In the genomic region with DNA sequence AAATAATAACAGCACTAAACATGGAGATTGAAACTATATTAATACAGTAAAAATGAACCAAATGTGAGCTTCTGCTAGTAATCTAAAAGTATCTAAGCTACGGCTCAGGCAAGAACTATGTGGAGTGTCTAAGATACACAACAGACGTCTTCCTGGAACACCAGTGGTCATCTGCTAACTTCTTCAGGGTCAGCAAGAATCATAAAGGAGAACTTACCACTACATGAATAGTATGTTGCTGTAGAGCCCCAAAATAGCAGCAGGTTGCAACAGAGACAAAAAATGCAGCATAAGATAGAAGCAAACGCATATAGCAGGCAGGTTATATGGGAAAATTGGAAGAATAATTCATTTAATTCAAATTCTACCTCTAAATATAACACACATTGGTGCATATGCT, we compare ENCODE assay signal across 21 cellular contexts. TPM values are rescaled to one million over a fixed set of nuclear protein-coding genes. Genes with fewer than 3 reads are reported as not detected.
DNase-seq lines count a peak whose midpoint lies in the region; ATAC-seq, FAIRE-seq and TF ChIP-seq lines count a peak whose summit lies in the region.
"Had no signal": no experiment of that assay in that cellular context is flagged by ENCODE, and none has a peak within 500 bp of the region (broad histone marks: within the 10 kb centered on the region; RNA-seq: fewer than 3 reads in every experiment).

No MANE protein-coding gene starts in this region.

- H3K9me3 ChIP-seq in heart left ventricle (peaks cover 0 to 8% (median 0%) of the 10 kb centered on the region in 12 donors), right atrium auricular region (no peaks in the 10 kb centered on the region), gastroesophageal sphincter (no peaks in the 10 kb centered on the region), kidney (ENCODE audit: control insufficient read depth in 1 of 2, low read length in 2 of 2) (peaks cover 0 to 3% of the 10 kb centered on the region in 2 donors)
- H3K9me3 ChIP-seq: A549 had no signal

- H3K36me3 ChIP-seq in heart left ventricle (peaks cover 0 to 96% (median 67%) of the 10 kb centered on the region in 9 donors), right atrium auricular region (peaks cover 59% of the 10 kb centered on the region), gastroesophageal sphincter (peaks cover 21 to 87% of the 10 kb centered on the region in 2 donors), kidney (ENCODE audit: control insufficient read depth in 1 of 2, insufficient read depth in 2 of 2, low read length in 2 of 2) (peaks cover 23 to 46% of the 10 kb centered on the region in 2 donors)

- DNase-seq in heart left ventricle (no peak), right atrium auricular region (ENCODE audit: low spot score) (no peak), midbrain (lab: John Stamatoyannopoulos, UW) (peak; percentile 9), SIG-M5 (lab: John Stamatoyannopoulos, UW) (no peak), kidney (no peak), NCI-H187 treated with DMSO at 0.1 percent for 48 hours (lab: John Stamatoyannopoulos, UW) (no peak)
- no peak for DNase-seq in activated T-helper 1 cell treated with anti-CD3 and anti-CD28 coated beads, Interleukin-12 subunit alpha, Interleukin-12 subunit beta, Interleukin-2, Interleukin-4 antibody, amounts not matched to agents 30 ng/mL and 10 ng/mL and 1 ng/mL, durations not matched to agents 14 hours and 24 hours and 36 hours (ENCODE audit: low spot score)
- DNase-seq: CD8-positive, alpha-beta memory T cell; DMS53; EL; HCEC 1CT; NCI-H1694 treated with DMSO at 0.1 percent for 48 hours; NCI-H226; NCI-H526; PC-9 had no signal

- no peak overlapping the region for H3K4me3 ChIP-seq in heart left ventricle
- H3K4me3 ChIP-seq in right atrium auricular region, result no peak overlapping the region
- no peak overlapping the region for H3K4me3 ChIP-seq in gastroesophageal sphincter
- no peak overlapping the region for H3K4me3 ChIP-seq in kidney (ENCODE audit: low read length in 2 of 2)
- H3K4me3 ChIP-seq: A549, BLaER1, GM23338, PC-9 had no signal

- intact Hi-C loops in heart left ventricle (cut with DNase I) (no loop called here), kidney (cut with DNase I) (no loop called here)
- intact Hi-C loops in activated T-helper 1 cell treated with anti-CD3 and anti-CD28 coated beads, Interleukin-12 subunit alpha, Interleukin-12 subunit beta, Interleukin-2, Interleukin-4 antibody, amounts not matched to agents 30 ng/mL and 10 ng/mL and 1 ng/mL, durations not matched to agents 14 hours and 24 hours and 36 hours (cut with micrococcal nuclease), result no loop called here

- H3K9ac ChIP-seq in kidney (ENCODE audit: low read length in 2 of 2), result no peak overlapping the region
- H3K9ac ChIP-seq: BLaER1 had no signal

- peaks cover 48% of the 10 kb centered on the region for H3K36me3 Mint-ChIP-seq in activated T-helper 1 cell treated with anti-CD3 and anti-CD28 coated beads, Interleukin-12 subunit alpha, Interleukin-12 subunit beta, Interleukin-2, Interleukin-4 antibody, amounts not matched to agents 30 ng/mL and 10 ng/mL and 1 ng/mL, durations not matched to agents 14 hours and 24 hours and 36 hours (ENCODE audit: low read depth)

- H3K4me3 Mint-ChIP-seq in activated T-helper 1 cell treated with anti-CD3 and anti-CD28 coated beads, Interleukin-12 subunit alpha, Interleukin-12 subunit beta, Interleukin-2, Interleukin-4 antibody, amounts not matched to agents 30 ng/mL and 10 ng/mL and 1 ng/mL, durations not matched to agents 14 hours and 24 hours and 36 hours, result no peak overlapping the region
- H3K4me3 Mint-ChIP-seq: CD8-positive, alpha-beta memory T cell; GM23338 had no signal

- H3K27ac ChIP-seq in heart left ventricle (peak overlapping the region in 1 of 12 donors; percentile 92), right atrium auricular region (no peak overlapping the region), gastroesophageal sphincter (no peak overlapping the region), kidney (ENCODE audit: low read depth in 2 of 2, low read length in 2 of 2) (no peak overlapping the region)
- H3K27ac ChIP-seq: A549, BLaER1, PC-9 had no signal

- TF ChIP-seq EP300 in gastroesophageal sphincter (IDR thresholded peaks at IDR 0.05), result no peak

- no peak for TF ChIP-seq POLR2A in heart left ventricle (IDR thresholded peaks at IDR 0.05)
- TF ChIP-seq POLR2A in gastroesophageal sphincter (IDR thresholded peaks at IDR 0.05), result no peak

- peak in 3 of 4 donors; percentile 46 to 75 (median 75) for ATAC-seq in heart left ventricle
- ATAC-seq in gastroesophageal sphincter, result peak; percentile 36
- ATAC-seq: A549, GM23338 had no signal

- no peaks in the 10 kb centered on the region for H3K27me3 Mint-ChIP-seq in activated T-helper 1 cell treated with anti-CD3 and anti-CD28 coated beads, Interleukin-12 subunit alpha, Interleukin-12 subunit beta, Interleukin-2, Interleukin-4 antibody, amounts not matched to agents 30 ng/mL and 10 ng/mL and 1 ng/mL, durations not matched to agents 14 hours and 24 hours and 36 hours (ENCODE audit: insufficient read depth)
- H3K27me3 Mint-ChIP-seq: CD8-positive, alpha-beta memory T cell had no signal

- H3K9me3 Mint-ChIP-seq in activated T-helper 1 cell treated with anti-CD3 and anti-CD28 coated beads, Interleukin-12 subunit alpha, Interleukin-12 subunit beta, Interleukin-2, Interleukin-4 antibody, amounts not matched to agents 30 ng/mL and 10 ng/mL and 1 ng/mL, durations not matched to agents 14 hours and 24 hours and 36 hours, result peaks cover 3% of the 10 kb centered on the region

- H3K4me1 Mint-ChIP-seq in activated T-helper 1 cell treated with anti-CD3 and anti-CD28 coated beads, Interleukin-12 subunit alpha, Interleukin-12 subunit beta, Interleukin-2, Interleukin-4 antibody, amounts not matched to agents 30 ng/mL and 10 ng/mL and 1 ng/mL, durations not matched to agents 14 hours and 24 hours and 36 hours (ENCODE audit: low read depth), result peaks cover 25% of the 10 kb centered on the region

- TF ChIP-seq CTCF in heart left ventricle (IDR thresholded peaks at IDR 0.05) (no peak), right atrium auricular region (IDR thresholded peaks at IDR 0.05) (no peak), gastroesophageal sphincter (IDR thresholded peaks at IDR 0.05) (no peak), kidney (IDR thresholded peaks at IDR 0.05; ENCODE audit: borderline replicate concordance, extremely low read depth, insufficient read depth) (no peak)

- 79 to 86% (median 84%) methylated on average over 3 of the region's 3 CpGs for WGBS in heart left ventricle, 4 donors
- 70 to 79% methylated on average over 3 of the region's 3 CpGs for WGBS in gastroesophageal sphincter (ENCODE audit: low coverage in 1 of 2), 2 donors

- FAIRE-seq in kidney (lab: Jason Lieb, UNC), result no peak
- FAIRE-seq: A549, GM12892, GM18507 had no signal

- H3K4me1 ChIP-seq in heart left ventricle (peaks cover 0 to 45% (median 0%) of the 10 kb centered on the region in 12 donors), right atrium auricular region (peaks cover 0 to 4% of the 10 kb centered on the region in 2 donors), gastroesophageal sphincter (no peaks in the 10 kb centered on the region), kidney (ENCODE audit: control insufficient read depth in 1 of 2, insufficient read depth in 1 of 2, low read depth in 1 of 2, low read length in 2 of 2) (no peaks in the 10 kb centered on the region)
- H3K4me1 ChIP-seq: A549 had no signal

- no peak overlapping the region for H3K27ac Mint-ChIP-seq in activated T-helper 1 cell treated with anti-CD3 and anti-CD28 coated beads, Interleukin-12 subunit alpha, Interleukin-12 subunit beta, Interleukin-2, Interleukin-4 antibody, amounts not matched to agents 30 ng/mL and 10 ng/mL and 1 ng/mL, durations not matched to agents 14 hours and 24 hours and 36 hours
- H3K27ac Mint-ChIP-seq: CD8-positive, alpha-beta memory T cell; GM23338 had no signal

- H3K27me3 ChIP-seq in heart left ventricle, result no peaks in the 10 kb centered on the region
- H3K27me3 ChIP-seq in right atrium auricular region, result no peaks in the 10 kb centered on the region
- no peaks in the 10 kb centered on the region for H3K27me3 ChIP-seq in gastroesophageal sphincter
- H3K27me3 ChIP-seq: BLaER1 had no signal

RNA-seq across cellular contexts. Expression of a gene that starts 27.1 kb away (rescaled TPM):
- total RNA-seq in heart left ventricle (10 to 100 TPM; 41.6 to 70.6 (median 50.4) TPM), right atrium auricular region (10 to 100 TPM; 34.6 to 40.0 TPM), gastroesophageal sphincter (10 to 100 TPM; 49.8 to 78.6 (median 55.2) TPM), kidney (59.1 TPM)
- polyA plus RNA-seq in heart left ventricle (10 to 100 TPM; 18.9 to 31.8 TPM), kidney (ENCODE audit: insufficient read depth, low read depth, low replicate concordance) (17.5 TPM)
- 42.3 and 46.4 TPM in 2 replicates for total RNA-seq in activated T-helper 1 cell treated with anti-CD3 and anti-CD28 coated beads, Interleukin-12 subunit alpha, Interleukin-12 subunit beta, Interleukin-2, Interleukin-4 antibody, amounts not matched to agents 30 ng/mL and 10 ng/mL and 1 ng/mL, durations not matched to agents 14 hours and 24 hours and 36 hours

RNA-seq across cellular contexts. Expression of a gene that starts 30.8 kb away (rescaled TPM):
- total RNA-seq in heart left ventricle (10 to 100 TPM; 23.5 to 42.3 (median 28.0) TPM), right atrium auricular region (10 to 100 TPM; 26.0 to 29.5 TPM), gastroesophageal sphincter (10 to 100 TPM; 24.3 to 37.2 (median 32.4) TPM), kidney (44.2 TPM)
- polyA plus RNA-seq in heart left ventricle (10 to 100 TPM; 19.2 to 24.6 TPM), kidney (ENCODE audit: insufficient read depth, low read depth, low replicate concordance) (30.0 TPM)
- total RNA-seq in activated T-helper 1 cell treated with anti-CD3 and anti-CD28 coated beads, Interleukin-12 subunit alpha, Interleukin-12 subunit beta, Interleukin-2, Interleukin-4 antibody, amounts not matched to agents 30 ng/mL and 10 ng/mL and 1 ng/mL, durations not matched to agents 14 hours and 24 hours and 36 hours, result 77.5 and 81.9 TPM in 2 replicates

RNA-seq across cellular contexts. Expression of a gene that starts 46.9 kb away (rescaled TPM):
- 10 to 100 TPM in 7 of 9 donors, 1 to 10 TPM in 2; 7.1 to 27.3 (median 19.1) TPM for total RNA-seq in heart left ventricle
- 10 to 100 TPM; 16.0 to 45.6 TPM for polyA plus RNA-seq in heart left ventricle
- 10 to 100 TPM; 24.6 to 48.1 TPM for total RNA-seq in right atrium auricular region
- total RNA-seq in gastroesophageal sphincter, result 10 to 100 TPM; 35.9 to 58.3 (median 47.9) TPM
- total RNA-seq in activated T-helper 1 cell treated with anti-CD3 and anti-CD28 coated beads, Interleukin-12 subunit alpha, Interleukin-12 subunit beta, Interleukin-2, Interleukin-4 antibody, amounts not matched to agents 30 ng/mL and 10 ng/mL and 1 ng/mL, durations not matched to agents 14 hours and 24 hours and 36 hours, result 12.8 and 13.4 TPM in 2 replicates
- total RNA-seq in kidney, result 23.9 TPM
- 23.0 TPM for polyA plus RNA-seq in kidney (ENCODE audit: insufficient read depth, low read depth, low replicate concordance)
